15 cellular contexts compared by ENCODE assay signal in genomic region chr3:80087769-80088168, GRCh38.
DNase-seq lines count a peak whose midpoint lies in the region; TF ChIP-seq lines count a peak whose summit lies in the region.
"Had no signal": no experiment of that assay in that cellular context is flagged by ENCODE, and none has a peak within 500 bp of the region (broad histone marks: within the 10 kb centered on the region; RNA-seq: fewer than 3 reads in every experiment).

No MANE protein-coding gene starts in this region.

- no peak overlapping the region for H3K4me3 Mint-ChIP-seq in H9
- H3K4me3 Mint-ChIP-seq: activated CD4-positive, alpha-beta T cell treated with anti-CD3 and anti-CD28 coated beads for 36 hours; activated naive CD4-positive, alpha-beta T cell treated with anti-CD3 and anti-CD28 coated beads for 36 hours had no signal

- no peak overlapping the region for H3K9ac ChIP-seq in SK-N-SH
- H3K9ac ChIP-seq in smooth muscle cell (ENCODE audit: low read depth) = peak overlapping the region; percentile 56
- H3K9ac ChIP-seq in H9 (ENCODE audit: extremely low read depth, insufficient read length, low read length) = no peak overlapping the region

- H3K27me3 ChIP-seq in SK-N-SH (ENCODE audit: insufficient read depth) = no peaks in the 10 kb centered on the region
- H3K27me3 ChIP-seq in smooth muscle cell (ENCODE audit: low read depth) = no peaks in the 10 kb centered on the region
- H3K27me3 ChIP-seq in H9 (ENCODE audit: insufficient read depth, low read length) = no peaks in the 10 kb centered on the region

- no peak overlapping the region for H2BK20ac ChIP-seq in H9 (ENCODE audit: low read depth, low read length, poor library complexity, severe bottlenecking)

- CTCF ChIA-PET in SK-N-SH (lab: Yijun Ruan, JAX) = no interaction called here

- H3K56ac ChIP-seq in H9 (ENCODE audit: insufficient read length, low read depth, low read length) = no peak overlapping the region

- no peak overlapping the region for H3K4me3 ChIP-seq in SK-N-SH (ENCODE audit: low read depth in 2 of 2, low read length in 1 of 2)
- H3K4me3 ChIP-seq in smooth muscle cell = no peak overlapping the region

- no peak overlapping the region for H2BK5ac ChIP-seq in H9 (ENCODE audit: insufficient read length, low read length)

- no peak overlapping the region for H3K23ac ChIP-seq in H9 (ENCODE audit: insufficient read length, low read depth, low read length)

- H4K5ac ChIP-seq in H9 (ENCODE audit: insufficient read length, low read depth, low read length) = no peak overlapping the region

- no peak for TF ChIP-seq RAD21 in SK-N-SH (IDR thresholded peaks at IDR 0.05; ENCODE audit: low read length)

- H3F3A ChIP-seq in SK-N-SH (replicated peaks; ENCODE audit: insufficient read depth) = no peaks in the 10 kb centered on the region
- no peaks in the 10 kb centered on the region for H3F3A ChIP-seq in smooth muscle cell (ENCODE audit: low read depth)

- no peaks in the 10 kb centered on the region for H3K9me2 ChIP-seq in SK-N-SH

- no peak overlapping the region for H3K14ac ChIP-seq in H9 (ENCODE audit: insufficient read depth, low read length)

- H4K20me1 ChIP-seq in SK-N-SH (ENCODE audit: insufficient read depth) = no peaks in the 10 kb centered on the region
- H4K20me1 ChIP-seq in smooth muscle cell (ENCODE audit: low read depth) = no peaks in the 10 kb centered on the region
- no peaks in the 10 kb centered on the region for H4K20me1 ChIP-seq in H9 (ENCODE audit: control insufficient read depth, insufficient read depth, insufficient read length)

- 0 out of 4 replicates have a peak, but pooled peaks cover 0 to 8% of the 10 kb centered on the region in 2 experiments for H3K4me1 ChIP-seq in SK-N-SH (ENCODE audit: control insufficient read depth in 1 of 2, insufficient read depth in 2 of 2, low read depth in 1 of 2, low read length in 1 of 2)
- H3K4me1 ChIP-seq in smooth muscle cell (ENCODE audit: low read depth) = peaks cover 7% of the 10 kb centered on the region
- no peaks in the 10 kb centered on the region for H3K4me1 ChIP-seq in H9 (ENCODE audit: insufficient read depth, low read length)

- no peaks in the 10 kb centered on the region for H3K23me2 ChIP-seq in H9 (ENCODE audit: insufficient read length, low read depth, low read length, poor library complexity, severe bottlenecking)

- no peaks in the 10 kb centered on the region for H3K27me3 Mint-ChIP-seq in H9 (ENCODE audit: low read depth)
- H3K27me3 Mint-ChIP-seq: activated CD4-positive, alpha-beta T cell treated with anti-CD3 and anti-CD28 coated beads for 36 hours had no signal

- no peak overlapping the region for H3K18ac ChIP-seq in H9 (ENCODE audit: insufficient read length, low read depth, low read length)

- no peaks in the 10 kb centered on the region for H3K36me3 ChIP-seq in SK-N-SH (replicated peaks in 1 of 2; ENCODE audit: control insufficient read depth in 1 of 2, insufficient read depth in 2 of 2, low read length in 1 of 2)
- no peaks in the 10 kb centered on the region for H3K36me3 ChIP-seq in smooth muscle cell (ENCODE audit: low read depth)

- H3K27ac ChIP-seq in SK-N-SH (ENCODE audit: low read depth in 2 of 2, low read length in 1 of 2) = no peak overlapping the region
- H3K27ac ChIP-seq in smooth muscle cell (ENCODE audit: low read depth) = peak overlapping the region; percentile 34
- no peak overlapping the region for H3K27ac ChIP-seq in H9 (ENCODE audit: insufficient read length, low read depth, low read length)

- TF ChIP-seq EP300 in SK-N-SH (IDR thresholded peaks at IDR 0.05; ENCODE audit: borderline replicate concordance in 1 of 2, low read depth in 1 of 2, low read length in 1 of 2) = 0 out of 4 replicates have a peak, but pooled peaks of 1 of the 2 experiments have one; percentile 13

- WGBS in SK-N-SH (ENCODE audit: low lambda C conversion rate) = 13% methylated on average over 1 of the region's 1 CpG
- WGBS in smooth muscle cell (ENCODE audit: low lambda C conversion rate) = 18% methylated on average over 1 of the region's 1 CpG
- no CpG with 5 or more reads among the region's 1 CpG for WGBS in H9 (ENCODE audit: extremely low coverage, insufficient read length, low lambda C conversion rate)

- H3K9me3 Mint-ChIP-seq in H9 = no peaks in the 10 kb centered on the region

- no peak overlapping the region for H3T11ph ChIP-seq in H9 (ENCODE audit: low read length)

- DNase-seq in HS-5 (ENCODE audit: low read depth) = peak; percentile 56
- no peak for DNase-seq in SK-N-SH
- DNase-seq in fibroblast of peridontal ligament (ENCODE audit: extremely low read depth) = peak; percentile 5
- DNase-seq in smooth muscle cell (lab: John Stamatoyannopoulos, UW; ENCODE audit: unreplicated experiment) = no peak
- no peak for DNase-seq in NCI-H2196 treated with DMSO at 0.1 percent for 48 hours (lab: John Stamatoyannopoulos, UW; ENCODE audit: unreplicated experiment)
- no peak for DNase-seq in H9
- DNase-seq in mucosa of gallbladder (ENCODE audit: low spot score) = no peak
- DNase-seq: activated CD4-positive, alpha-beta T cell treated with anti-CD3 and anti-CD28 coated beads for 36 hours; activated naive CD4-positive, alpha-beta T cell treated with anti-CD3 and anti-CD28 coated beads for 36 hours; effector CD8-positive, alpha-beta T cell; GOT3; NCI-H1092; NCI-H774; stimulated activated CD4-positive, alpha-beta T cell treated with anti-CD3 and anti-CD28 coated beads, Interleukin-2, amount 100 ng/mL, for 48 hours; T-helper 2 cell had no signal

- H2BK12ac ChIP-seq in H9 (ENCODE audit: insufficient read length, low read depth, low read length) = no peak overlapping the region

- H2BK15ac ChIP-seq in H9 (ENCODE audit: low read depth, low read length) = no peak overlapping the region

- H3K79me2 ChIP-seq in SK-N-SH (ENCODE audit: insufficient read depth) = no peaks in the 10 kb centered on the region
- no peaks in the 10 kb centered on the region for H3K79me2 ChIP-seq in smooth muscle cell (ENCODE audit: low read depth)
- no peaks in the 10 kb centered on the region for H3K79me2 ChIP-seq in H9 (ENCODE audit: insufficient read depth, low read length)

- H3K9me3 ChIP-seq in SK-N-SH (no peaks in the 10 kb centered on the region), smooth muscle cell (replicated peaks; ENCODE audit: low read depth) (no peaks in the 10 kb centered on the region), H9 (ENCODE audit: control insufficient read depth, low read depth, low read length) (no peaks in the 10 kb centered on the region)

- POLR2A ChIA-PET in SK-N-SH (lab: Yijun Ruan, JAX) = no interaction called here

- no peak overlapping the region for H3K4ac ChIP-seq in H9 (ENCODE audit: low read depth, low read length)

- no peak overlapping the region for H3K27ac Mint-ChIP-seq in H9
- H3K27ac Mint-ChIP-seq: activated CD4-positive, alpha-beta T cell treated with anti-CD3 and anti-CD28 coated beads for 36 hours; activated naive CD4-positive, alpha-beta T cell treated with anti-CD3 and anti-CD28 coated beads for 36 hours had no signal

- H2AK5ac ChIP-seq in H9 (ENCODE audit: insufficient read length, low read length) = no peak overlapping the region

- H3K4me2 ChIP-seq in SK-N-SH (no peak overlapping the region), smooth muscle cell (peak overlapping the region; percentile 68), H9 (ENCODE audit: insufficient read depth, insufficient read length, low read length) (no peak overlapping the region)

- TF ChIP-seq CTCF in SK-N-SH (IDR thresholded peaks at IDR 0.05) = no peak
- TF ChIP-seq CTCF in smooth muscle cell (IDR thresholded peaks at IDR 0.05; ENCODE audit: borderline replicate concordance, insufficient read depth, poor library complexity, severe bottlenecking) = no peak
- no peak for TF ChIP-seq CTCF in H9 (conservative IDR thresholded peaks at IDR 0.05)

- H3K4me1 Mint-ChIP-seq in H9 = no peaks in the 10 kb centered on the region
- H3K4me1 Mint-ChIP-seq: activated CD4-positive, alpha-beta T cell treated with anti-CD3 and anti-CD28 coated beads for 36 hours had no signal

- no peak overlapping the region for H2BK120ac ChIP-seq in H9 (ENCODE audit: low read depth, low read length, poor library complexity, severe bottlenecking)

- no peaks in the 10 kb centered on the region for H3K36me3 Mint-ChIP-seq in H9 (ENCODE audit: insufficient read depth in 1 of 3, low read depth in 3 of 3)

- no peak overlapping the region for H4K91ac ChIP-seq in H9 (ENCODE audit: insufficient read length, low read depth, low read length)

- H2AFZ ChIP-seq in SK-N-SH (ENCODE audit: low read depth) (no peak overlapping the region; the same call in 1 of the 2 replicates), smooth muscle cell (ENCODE audit: low read depth) (peak overlapping the region; percentile 63), H9 (ENCODE audit: low read length) (no peak overlapping the region)

- no peaks in the 10 kb centered on the region for H3K79me1 ChIP-seq in H9 (ENCODE audit: insufficient read depth, low read depth, low read length, poor library complexity, severe bottlenecking)

- H4K8ac ChIP-seq in H9 (replicated peaks; ENCODE audit: insufficient read length, low read depth, low read length) = no peak overlapping the region

TF ChIP-seq in SK-N-SH, 30 proteins besides CTCF, POLR2A, EP300 and RAD21 (continues in another document):
- TF ChIP-seq MEF2A (IDR thresholded peaks at IDR 0.05; ENCODE audit: borderline replicate concordance, low read depth) (peak; percentile 57; the same call in 1 of the 2 replicates), IRF3 (IDR thresholded peaks at IDR 0.05; ENCODE audit: low read depth, low read length) (no peak), TEAD4 (IDR thresholded peaks at IDR 0.05; ENCODE audit: borderline replicate concordance, insufficient read depth) (0 out of 2 replicates have a peak, but pooled peaks have one; percentile 40), ELF1 (IDR thresholded peaks at IDR 0.05) (no peak), PBX3 (IDR thresholded peaks at IDR 0.05) (no peak), FOXM1 (IDR thresholded peaks at IDR 0.05; ENCODE audit: low read depth) (no peak)

Comparison
In these comparisons a context has a peak if more than half of its experiments do, and no peak if none do; other contexts are left out.
1. DNase-seq: peak in HS-5 (single experiment) and fibroblast of peridontal ligament (single experiment); none in SK-N-SH (single experiment), smooth muscle cell (single experiment), NCI-H2196 treated with DMSO at 0.1 percent for 48 hours (single experiment), H9 (single experiment) and mucosa of gallbladder (single experiment).